Comparison of ENCODE assay signal across 8 cellular contexts in genomic region chr6:41560440-41561192, GRCh38. TPM values are rescaled to one million over a fixed set of nuclear protein-coding genes. Genes with fewer than 3 reads are reported as not detected.
A peak's percentile ranks its signal among the peaks of the same experiment; 100 is the strongest.
DNase-seq lines count a peak whose midpoint lies in the region; ATAC-seq and TF ChIP-seq lines count a peak whose summit lies in the region.

No MANE protein-coding gene starts in this region.

- H3K4me3 ChIP-seq in esophagus muscularis mucosa (peak overlapping the region; percentile 51 to 66 (median 54)), ovary (peak overlapping the region; percentile 58), transverse colon (peak overlapping the region; percentile 6 to 50 (median 20))

- no peaks in the 10 kb centered on the region for H3K4me1 Mint-ChIP-seq in MCF 10A (ENCODE audit: insufficient read depth, unreplicated experiment)

- H3K9me3 ChIP-seq in KOPT-K1 (ENCODE audit: insufficient read depth, low read length, poor library complexity, severe bottlenecking) (no peaks in the 10 kb centered on the region), esophagus muscularis mucosa (no peaks in the 10 kb centered on the region), ovary (no peaks in the 10 kb centered on the region), transverse colon (no peaks in the 10 kb centered on the region)

- DNase-seq in activated CD8-positive, alpha-beta memory T cell treated with anti-CD3 and anti-CD28 coated beads, Interleukin-2, amount 50 U/mL, for 4 hours = peak; percentile 81
- DNase-seq in esophagus muscularis mucosa (ENCODE audit: extremely low spot score) (no peak), ovary (peak; percentile 72 to 86 (median 76)), transverse colon (peak; percentile 77), RKO (ENCODE audit: low spot score) (no peak), MCF 10A (ENCODE audit: unreplicated experiment) (no peak)

- TF ChIP-seq CTCF in esophagus muscularis mucosa (IDR thresholded peaks at IDR 0.05) (no peak), ovary (IDR thresholded peaks at IDR 0.05) (no peak), transverse colon (IDR thresholded peaks at IDR 0.05) (no peak), MCF 10A (IDR thresholded peaks at IDR 0.05; ENCODE audit: unreplicated experiment) (no peak)

- no TSS peak for BruUV-seq in MCF 10A (replicated peaks; lab: Mats Ljungman, UMichigan)

- H3K27ac Mint-ChIP-seq in MCF 10A (ENCODE audit: low read depth, unreplicated experiment) = no peak overlapping the region

- peak; percentile 83 for ATAC-seq in GM19395 (IDR thresholded peaks at IDR 0.05; ENCODE audit: unreplicated experiment)

- CTCF ChIA-PET in MCF 10A (lab: Yijun Ruan, JAX) = no interaction called here

- H3K4me1 ChIP-seq in esophagus muscularis mucosa (peaks cover 5 to 34% (median 19%) of the 10 kb centered on the region in 4 donors), ovary (ENCODE audit: insufficient read depth) (peaks cover 5% of the 10 kb centered on the region), transverse colon (peaks cover 0 to 20% (median 13%) of the 10 kb centered on the region in 4 donors)

- H3K27me3 Mint-ChIP-seq in MCF 10A (ENCODE audit: insufficient read depth, unreplicated experiment) = no peaks in the 10 kb centered on the region

- POLR2A ChIA-PET in MCF 10A (lab: Yijun Ruan, JAX) = no interaction called here

- H3K27ac ChIP-seq in KOPT-K1 (ENCODE audit: low read depth, low read length, poor library complexity, severe bottlenecking) (peak overlapping the region; percentile 43), esophagus muscularis mucosa (replicated peaks in 1 of 4) (peak overlapping the region; percentile 20 to 51 (median 40)), ovary (peak overlapping the region; percentile 16 to 41), transverse colon (peak overlapping the region in 1 of 4 donors; percentile 56)

- intact Hi-C loops in esophagus muscularis mucosa (cut with DNase I) (no loop called here), ovary (cut with DNase I) (no loop called here), transverse colon (cut with DNase I; ENCODE audit: low total_unique reads) (no loop called here), MCF 10A (cut with micrococcal nuclease) (no loop called here)

- 36% methylated on average over 43 of the region's 53 CpGs for WGBS in esophagus muscularis mucosa
- 7 to 16% (median 12%) methylated on average over 53 of the region's 53 CpGs for WGBS in ovary, 3 donors
- 41 to 80% methylated on average over 1 to 53 of the region's 53 CpGs for WGBS in transverse colon (ENCODE audit: low coverage in 1 of 2), 2 donors

- no peak for TF ChIP-seq POLR2A in esophagus muscularis mucosa (IDR thresholded peaks at IDR 0.05; ENCODE audit: low read depth)
- TF ChIP-seq POLR2A in ovary (IDR thresholded peaks at IDR 0.05) = peak; percentile 21
- TF ChIP-seq POLR2A in transverse colon (IDR thresholded peaks at IDR 0.05) = no peak

- H3K9me3 Mint-ChIP-seq in MCF 10A (ENCODE audit: unreplicated experiment) = no peaks in the 10 kb centered on the region

- TF ChIP-seq EP300 in esophagus muscularis mucosa (IDR thresholded peaks at IDR 0.05) (no peak), ovary (IDR thresholded peaks at IDR 0.05) (no peak), transverse colon (IDR thresholded peaks at IDR 0.05; ENCODE audit: low read depth) (no peak)

- in situ Hi-C loops in transverse colon (cut with MboI; ENCODE audit: low pct_ligation_motif_present in 1 of 4, low pct_unique_long_range_greater_than_20kb in 1 of 4, low sequenced_read_pairs in 3 of 4) = no loop called here

- no peak overlapping the region for H3K4me3 Mint-ChIP-seq in MCF 10A (ENCODE audit: unreplicated experiment)

- no peaks in the 10 kb centered on the region for H3K27me3 ChIP-seq in esophagus muscularis mucosa
- no peaks in the 10 kb centered on the region for H3K27me3 ChIP-seq in ovary
- no peaks in the 10 kb centered on the region for H3K27me3 ChIP-seq in transverse colon

- H3K36me3 Mint-ChIP-seq in MCF 10A (ENCODE audit: insufficient read depth, unreplicated experiment) = no peaks in the 10 kb centered on the region

- H3K36me3 ChIP-seq in KOPT-K1 (ENCODE audit: insufficient read depth, low read length) (peaks cover 3% of the 10 kb centered on the region), esophagus muscularis mucosa (peaks cover 3 to 4% (median 3%) of the 10 kb centered on the region in 4 donors), ovary (no peaks in the 10 kb centered on the region), transverse colon (no peaks in the 10 kb centered on the region)

RNA-seq across cellular contexts. Expression of gene FOXP4, which starts 14.4 kb away (rescaled TPM):
- total RNA-seq in esophagus muscularis mucosa = 10 to 100 TPM; 10.8 to 30.7 (median 17.7) TPM
- 10 to 100 TPM in 5 of 7 donors, 1 to 10 TPM in 2; 4.8 to 37.4 (median 22.3) TPM for total RNA-seq in ovary
- polyA plus RNA-seq in ovary = 10 to 100 TPM in 1 of 2 donors, 1 to 10 TPM in 1; 2.3 to 13.3 TPM
- total RNA-seq in transverse colon = 10 to 100 TPM; 13.8 to 45.6 (median 17.2) TPM
- 16.5 and 18.4 TPM in 2 replicates for total RNA-seq in MCF 10A (2022)

Comparison
In these comparisons a context has a peak if more than half of its experiments do, and no peak if none do; other contexts are left out.
1. DNase-seq: peak in activated CD8-positive, alpha-beta memory T cell treated with anti-CD3 and anti-CD28 coated beads, Interleukin-2, amount 50 U/mL, for 4 hours (single experiment), ovary (5 of 5) and transverse colon (single experiment); none in esophagus muscularis mucosa (single experiment), RKO (single experiment) and MCF 10A (single experiment).
2. Peak in every context shown above with its lines, with median percentiles within 50 percentile points of each other: H3K4me3 ChIP-seq.